21 cellular contexts compared by ENCODE assay signal in the genomic region with DNA sequence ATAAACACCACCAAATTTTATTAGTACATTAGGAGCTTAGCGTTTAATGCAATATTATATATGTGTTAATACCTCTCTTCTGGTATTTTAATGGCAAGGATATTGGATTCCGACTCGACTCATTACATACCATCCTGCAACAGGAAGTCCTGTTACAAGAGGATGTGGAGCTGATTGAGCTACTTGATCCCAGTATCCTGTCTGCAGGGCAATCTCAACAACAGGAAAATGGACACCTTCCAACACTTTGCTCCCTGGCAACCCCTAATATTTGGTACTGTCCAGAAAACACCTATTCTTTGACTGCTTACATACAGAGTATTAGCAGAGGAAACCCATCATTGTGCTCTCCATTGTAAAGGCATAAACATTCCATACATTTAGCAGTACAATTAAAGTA. TPM values are rescaled to one million over a fixed set of nuclear protein-coding genes. Genes with fewer than 3 reads are reported as not detected.
DNase-seq lines count a peak whose midpoint lies in the region; ATAC-seq, FAIRE-seq and TF ChIP-seq lines count a peak whose summit lies in the region.
"Had no signal": no experiment of that assay in that cellular context is flagged by ENCODE, and none has a peak within 500 bp of the region (broad histone marks: within the 10 kb centered on the region; RNA-seq: fewer than 3 reads in every experiment).

No MANE protein-coding gene starts in this region.

- TF ChIP-seq POLR2A in HepG2 (IDR thresholded peaks at IDR 0.05; ENCODE audit: insufficient read depth in 1 of 2, low read depth in 2 of 2, low read length in 2 of 2): no peak

- H4K20me1 ChIP-seq in HepG2 (ENCODE audit: insufficient read depth, low read length) (no peaks in the 10 kb centered on the region), astrocyte (ENCODE audit: insufficient read depth, low read length) (peaks cover 11% of the 10 kb centered on the region)

- H3K27me3 ChIP-seq in liver (ENCODE audit: control insufficient read depth in 4 of 4, insufficient read depth in 4 of 4, low read length in 3 of 4) (no peaks in the 10 kb centered on the region), HepG2 (ENCODE audit: control insufficient read depth in 1 of 2, insufficient read depth in 2 of 2, low read length in 2 of 2) (no peaks in the 10 kb centered on the region), astrocyte (ENCODE audit: insufficient read depth, low read length) (no peaks in the 10 kb centered on the region), right cardiac atrium (ENCODE audit: control insufficient read depth, insufficient read depth) (no peaks in the 10 kb centered on the region)

- H3K9me3 Mint-ChIP-seq in astrocyte (ENCODE audit: unreplicated experiment): peaks cover 1% of the 10 kb centered on the region
- no peaks in the 10 kb centered on the region for H3K9me3 Mint-ChIP-seq in T-cell
- H3K9me3 Mint-ChIP-seq: activated B cell treated with CpG ODN at 0.5 μM for 24 hours; activated T-helper 17 cell treated with anti-CD3 and anti-CD28 coated beads, Interleukin-2, amount 50 U/mL, for 72 hours; CD4-positive, alpha-beta memory T cell; naive B cell had no signal

- ATAC-seq in HepG2 (no peak), right cardiac atrium (peak; percentile 84 to 85), GM19463 (IDR thresholded peaks at IDR 0.05; ENCODE audit: unreplicated experiment) (no peak), T-cell (replicated peaks in 1 of 4) (no peak), GM18511 (IDR thresholded peaks at IDR 0.05; ENCODE audit: unreplicated experiment) (no peak)
- ATAC-seq: activated T-helper 17 cell treated with anti-CD3 and anti-CD28 coated beads, Interleukin-2, amount 50 U/mL, for 72 hours; stimulated activated naive CD8-positive, alpha-beta T cell treated with anti-CD3 and anti-CD28 coated beads, Interleukin-15, Interleukin-2, amounts not matched to agents 100 U/mL and 50 U/mL, for 24 hours had no signal

- TF ChIP-seq RAD21 in liver (IDR thresholded peaks at IDR 0.05) (no peak), HepG2 (CRISPR knock-in tag; IDR thresholded peaks at IDR 0.05) (no peak)

- BruUV-seq in HepG2 (replicated peaks; lab: Mats Ljungman, UMichigan): no TSS peak

- peaks cover 11% of the 10 kb centered on the region for H3K36me3 Mint-ChIP-seq in astrocyte (ENCODE audit: low read depth, unreplicated experiment)
- peaks cover 43% of the 10 kb centered on the region for H3K36me3 Mint-ChIP-seq in T-cell

- H3K27ac ChIP-seq in liver (ENCODE audit: low read depth in 1 of 2, low read length in 2 of 2) (no peak overlapping the region), HepG2 (ENCODE audit: extremely low read length, insufficient read depth, low read length) (no peak overlapping the region), astrocyte (ENCODE audit: low read depth, low read length) (no peak overlapping the region), right cardiac atrium (ENCODE audit: low read length) (no peak overlapping the region)
- H3K27ac ChIP-seq: KMS-11 had no signal

- H3K27me3 Mint-ChIP-seq in astrocyte (ENCODE audit: low read depth, unreplicated experiment): no peaks in the 10 kb centered on the region
- H3K27me3 Mint-ChIP-seq in T-cell: no peaks in the 10 kb centered on the region
- H3K27me3 Mint-ChIP-seq: activated B cell treated with CpG ODN at 0.5 μM for 24 hours; activated T-helper 17 cell treated with anti-CD3 and anti-CD28 coated beads, Interleukin-2, amount 50 U/mL, for 72 hours; CD4-positive, alpha-beta memory T cell; naive B cell had no signal

- POLR2A ChIA-PET in HepG2 (lab: Yijun Ruan, JAX) (no interaction called here), T-cell (lab: Charles Lee) (interaction anchor here in 1 of 2 donors (0.6 kb wide), 1 partner anchor 259 kb away, joined by 4 read pairs; no protein-coding TSS in a partner anchor)

- no peak overlapping the region for H3K27ac Mint-ChIP-seq in astrocyte (ENCODE audit: unreplicated experiment)
- H3K27ac Mint-ChIP-seq in T-cell: no peak overlapping the region
- H3K27ac Mint-ChIP-seq: activated B cell treated with CpG ODN at 0.5 μM for 24 hours; activated T-helper 17 cell treated with anti-CD3 and anti-CD28 coated beads, Interleukin-2, amount 50 U/mL, for 72 hours; CD4-positive, alpha-beta memory T cell; naive B cell had no signal

- H3K4me1 Mint-ChIP-seq in astrocyte (ENCODE audit: low read depth, unreplicated experiment) (peaks cover 12% of the 10 kb centered on the region), T-cell (no peaks in the 10 kb centered on the region)
- H3K4me1 Mint-ChIP-seq: activated B cell treated with CpG ODN at 0.5 μM for 24 hours; activated T-helper 17 cell treated with anti-CD3 and anti-CD28 coated beads, Interleukin-2, amount 50 U/mL, for 72 hours; naive B cell had no signal

- peaks cover 6 to 34% (median 18%) of the 10 kb centered on the region in 4 donors for H3K36me3 ChIP-seq in liver (ENCODE audit: control insufficient read depth in 4 of 4, insufficient read depth in 3 of 4, low read depth in 1 of 4, low read length in 3 of 4)
- peaks cover 13 to 23% of the 10 kb centered on the region in 2 experiments; a peak in 4 of 5 replicates for H3K36me3 ChIP-seq in HepG2 (replicated peaks in 1 of 2; ENCODE audit: control insufficient read depth in 1 of 2, insufficient read depth in 2 of 2, low read length in 2 of 2)
- peaks cover 6% of the 10 kb centered on the region for H3K36me3 ChIP-seq in astrocyte (ENCODE audit: insufficient read depth, low read length)

- H3K9ac ChIP-seq in liver (ENCODE audit: low read depth in 1 of 2, low read length in 2 of 2) (no peak overlapping the region), HepG2 (ENCODE audit: insufficient read depth, low read depth, low read length) (no peak overlapping the region), astrocyte (ENCODE audit: low read length) (no peak overlapping the region)
- H3K9ac ChIP-seq: KMS-11 had no signal

- in situ Hi-C loops in HepG2 (cut with HindIII; ENCODE audit: extremely low pct_ligation_motif_present, low pct_unique_long_range_greater_than_20kb): no loop called here

- H3K9me3 ChIP-seq in liver (ENCODE audit: control insufficient read depth in 4 of 4, low read length in 3 of 4) (no peaks in the 10 kb centered on the region), HepG2 (ENCODE audit: low read length) (no peaks in the 10 kb centered on the region), astrocyte (ENCODE audit: insufficient read depth, low read depth, low read length) (no peaks in the 10 kb centered on the region), right cardiac atrium (ENCODE audit: control insufficient read depth, low read length) (no peaks in the 10 kb centered on the region)
- H3K9me3 ChIP-seq: HAP-1 had no signal

- no peak overlapping the region for H3K4me3 Mint-ChIP-seq in astrocyte (ENCODE audit: unreplicated experiment)
- no peak overlapping the region for H3K4me3 Mint-ChIP-seq in T-cell
- H3K4me3 Mint-ChIP-seq: activated B cell treated with CpG ODN at 0.5 μM for 24 hours; activated T-helper 17 cell treated with anti-CD3 and anti-CD28 coated beads, Interleukin-2, amount 50 U/mL, for 72 hours; CD4-positive, alpha-beta memory T cell; naive B cell had no signal

- intact Hi-C loops in HepG2 (cut with micrococcal nuclease; ENCODE audit: unreplicated experiment) (no loop called here), right cardiac atrium (cut with DNase I) (no loop called here)

- CTCF ChIA-PET in HepG2 (lab: Yijun Ruan, JAX; ENCODE audit: low intra/inter-chr PET ratio, low total read pairs) (no interaction called here), T-cell (lab: Charles Lee) (no interaction called here)

- FAIRE-seq in HepG2 (lab: Jason Lieb, UNC) (no peak), astrocyte (lab: Jason Lieb, UNC) (peak; percentile 39), D721Med (lab: Jason Lieb, UNC) (no peak)
- FAIRE-seq: G401.6 had no signal

- no peaks in the 10 kb centered on the region for H3K79me2 ChIP-seq in HepG2 (ENCODE audit: insufficient read depth, low read length)
- no peaks in the 10 kb centered on the region for H3K79me2 ChIP-seq in astrocyte (ENCODE audit: insufficient read depth, low read length)

- H2AFZ ChIP-seq in HepG2 (ENCODE audit: low read length) (no peak overlapping the region), astrocyte (ENCODE audit: low read depth, low read length) (no peak overlapping the region)

- H3K4me3 ChIP-seq in liver (ENCODE audit: low read depth in 1 of 3, low read length in 3 of 3): no peak overlapping the region
- no peak overlapping the region for H3K4me3 ChIP-seq in HepG2 (replicated peaks in 1 of 3; ENCODE audit: insufficient read depth in 1 of 3, low read depth in 2 of 3, low read length in 3 of 3)
- H3K4me3 ChIP-seq in astrocyte (ENCODE audit: insufficient read depth, low read depth, low read length): no peak overlapping the region
- H3K4me3 ChIP-seq in right cardiac atrium (ENCODE audit: low read length): no peak overlapping the region
- H3K4me3 ChIP-seq: HAP-1 had no signal

- TF ChIP-seq EP300 in HepG2 (IDR thresholded peaks at IDR 0.05; ENCODE audit: low read depth in 2 of 2, low read length in 2 of 2) (no peak), HepG2 (CRISPR knock-in tag; IDR thresholded peaks at IDR 0.05; ENCODE audit: borderline replicate concordance) (no peak)

- H3K4me2 ChIP-seq in HepG2 (ENCODE audit: low read depth, low read length) (no peak overlapping the region), astrocyte (ENCODE audit: low read length) (no peak overlapping the region)
- H3K4me2 ChIP-seq: KMS-11 had no signal

- DNase-seq in HepG2 (ENCODE audit: low spot score) (no peak), astrocyte (ENCODE audit: low read depth) (no peak), right cardiac atrium (no peak), T-cell (no peak), D721Med (ENCODE audit: insufficient read length, low spot score) (no peak)
- DNase-seq: activated B cell treated with CpG ODN at 0.5 μM for 24 hours; CD4-positive, alpha-beta memory T cell; head of caudate nucleus; naive B cell; NCI-H1417 treated with DMSO at 0.1 percent for 48 hours; NCI-H510A; OCI-M1; posterior cingulate gyrus; stimulated activated naive CD8-positive, alpha-beta T cell treated with anti-CD3 and anti-CD28 coated beads, Interleukin-15, Interleukin-2, amounts not matched to agents 100 U/mL and 50 U/mL, for 24 hours had no signal

- H3K4me1 ChIP-seq in liver (ENCODE audit: control insufficient read depth in 4 of 4, insufficient read depth in 4 of 4, low read length in 3 of 4) (peaks cover 0 to 5% (median 0%) of the 10 kb centered on the region in 4 donors), HepG2 (ENCODE audit: insufficient read depth, low read length) (no peaks in the 10 kb centered on the region), astrocyte (ENCODE audit: insufficient read depth, low read length) (no peaks in the 10 kb centered on the region), right cardiac atrium (ENCODE audit: control insufficient read depth, insufficient read depth, low read length) (peaks cover 2% of the 10 kb centered on the region)

- TF ChIP-seq CTCF in liver (IDR thresholded peaks at IDR 0.05; ENCODE audit: low read depth, low read length, missing input control) (no peak), HepG2 (CRISPR knock-in tag; IDR thresholded peaks at IDR 0.05) (no peak), astrocyte (IDR thresholded peaks at IDR 0.05; ENCODE audit: insufficient read depth, low read depth, low read length) (no peak), D721Med (IDR thresholded peaks at IDR 0.05; ENCODE audit: insufficient read depth, missing control alignments) (no peak)

- WGBS in liver: 81% methylated on average over 3 of the region's 3 CpGs
- 94% methylated on average over 3 of the region's 3 CpGs for WGBS in HepG2 (ENCODE audit: low lambda C conversion rate)
- 44% methylated on average over 3 of the region's 3 CpGs for WGBS in right cardiac atrium

RNA-seq across cellular contexts. Expression of a gene that starts 45.2 kb away (rescaled TPM):
- total RNA-seq in liver (10 to 100 TPM; 25.3 to 47.4 TPM), HepG2 (2016; rRNA removed; fragmentation: Illumina TruSeq; extraction: Trizol) (29.3 and 35.5 TPM in 2 replicates), astrocyte (106 and 107 TPM in 2 replicates), right cardiac atrium (10 to 100 TPM; 58.9 to 78.6 (median 69.9) TPM), T-cell (10 to 100 TPM; 27.0 to 48.9 (median 36.8) TPM)
- polyA plus RNA-seq in liver (10 to 100 TPM; 13.7 to 18.6 TPM), HepG2 (2011; rRNA removed) (37.8 and 51.6 TPM in 2 replicates), right cardiac atrium (20.8 TPM)
- 7.5 and 8.0 TPM in 2 replicates for total RNA-seq in HepG2 (2016; cell fraction: cytosol; rRNA removed; fragmentation: Illumina TruSeq; extraction: Trizol; ENCODE audit: low read depth)
- total RNA-seq in HepG2 (2016; cell fraction: insoluble cytoplasmic fraction; rRNA removed; fragmentation: Illumina TruSeq; extraction: Trizol): 32.6 and 33.9 TPM in 2 replicates
- total RNA-seq in HepG2 (2016; cell fraction: membrane; rRNA removed; fragmentation: Illumina TruSeq; extraction: Trizol): 18.5 and 18.7 TPM in 2 replicates
- 42.1 and 42.8 TPM in 2 replicates for total RNA-seq in HepG2 (2016; cell fraction: nucleus; rRNA removed; fragmentation: Illumina TruSeq; extraction: Trizol)
- 17.3 and 26.2 TPM in 2 replicates for polyA plus RNA-seq in HepG2 (2011; cell fraction: cytosol; rRNA removed)
- 14.3 and 17.8 TPM in 2 replicates for polyA plus RNA-seq in HepG2 (2011; cell fraction: nucleus; rRNA removed)
- polyA plus RNA-seq in HepG2 (2012): 20.0 and 33.9 TPM in 2 replicates
- polyA plus RNA-seq in HepG2 (2016; cell fraction: cytosol; fragmentation: Illumina TruSeq; extraction: Trizol; ENCODE audit: low read depth): 2.8 and 3.1 TPM in 2 replicates
- polyA plus RNA-seq in HepG2 (2016; cell fraction: insoluble cytoplasmic fraction; fragmentation: Illumina TruSeq; extraction: Trizol; ENCODE audit: low read depth): 23.2 and 28.2 TPM in 2 replicates
- polyA plus RNA-seq in HepG2 (2016; cell fraction: membrane; fragmentation: Illumina TruSeq; extraction: Trizol; ENCODE audit: low read depth): 7.9 and 8.0 TPM in 2 replicates
- 32.9 and 35.3 TPM in 2 replicates for polyA plus RNA-seq in HepG2 (2016; cell fraction: nucleus; fragmentation: Illumina TruSeq; extraction: Trizol; ENCODE audit: insufficient read depth, low read depth)
- polyA minus RNA-seq in HepG2 (2011; rRNA and poly(A)+ RNA removed; ENCODE audit: low replicate concordance): 30.9 and 73.5 TPM in 2 replicates
- 18.0 and 25.5 TPM in 2 replicates for polyA minus RNA-seq in HepG2 (2011; cell fraction: cytosol; rRNA and poly(A)+ RNA removed)
- 79.4 and 85.3 TPM in 2 replicates for polyA minus RNA-seq in HepG2 (2011; cell fraction: nucleus; rRNA and poly(A)+ RNA removed)

RNA-seq across cellular contexts. Expression of a gene that starts 45.5 kb away (rescaled TPM):
- total RNA-seq in liver (1 to 10 TPM; 2.9 to 6.9 TPM), HepG2 (2016; rRNA removed; fragmentation: Illumina TruSeq; extraction: Trizol) (4.3 and 5.3 TPM in 2 replicates), astrocyte (25.3 and 26.5 TPM in 2 replicates), right cardiac atrium (10 to 100 TPM; 18.9 to 23.8 (median 20.8) TPM), T-cell (1 to 10 TPM in 2 of 5 donors, under 1 TPM in 3; 0.55 to 1.9 (median 0.70) TPM)
- polyA plus RNA-seq in liver (1 to 10 TPM in 1 of 2 donors, under 1 TPM in 1; 0.54 to 1.8 TPM), HepG2 (2011; rRNA removed) (1.1 and 2.2 TPM in 2 replicates), right cardiac atrium (2.9 TPM)
- 4.7 and 6.1 TPM in 2 replicates for total RNA-seq in HepG2 (2016; cell fraction: cytosol; rRNA removed; fragmentation: Illumina TruSeq; extraction: Trizol; ENCODE audit: low read depth)
- total RNA-seq in HepG2 (2016; cell fraction: insoluble cytoplasmic fraction; rRNA removed; fragmentation: Illumina TruSeq; extraction: Trizol): 4.1 and 4.3 TPM in 2 replicates
- total RNA-seq in HepG2 (2016; cell fraction: membrane; rRNA removed; fragmentation: Illumina TruSeq; extraction: Trizol): 8.4 and 10.4 TPM in 2 replicates
- 5.5 and 6.6 TPM in 2 replicates for total RNA-seq in HepG2 (2016; cell fraction: nucleus; rRNA removed; fragmentation: Illumina TruSeq; extraction: Trizol)
- polyA plus RNA-seq in HepG2 (2011; cell fraction: cytosol; rRNA removed): 0.79 and 0.92 TPM in 2 replicates
- polyA plus RNA-seq in HepG2 (2011; cell fraction: nucleus; rRNA removed): 1.8 and 2.2 TPM in 2 replicates
- polyA plus RNA-seq in HepG2 (2012): 1.1 TPM in 2 replicates
- 0.14 and 0.34 TPM in 2 replicates for polyA plus RNA-seq in HepG2 (2016; cell fraction: cytosol; fragmentation: Illumina TruSeq; extraction: Trizol; ENCODE audit: low read depth)
- 1.7 and 1.9 TPM in 2 replicates for polyA plus RNA-seq in HepG2 (2016; cell fraction: insoluble cytoplasmic fraction; fragmentation: Illumina TruSeq; extraction: Trizol; ENCODE audit: low read depth)
- 0.33 and 0.40 TPM in 2 replicates for polyA plus RNA-seq in HepG2 (2016; cell fraction: membrane; fragmentation: Illumina TruSeq; extraction: Trizol; ENCODE audit: low read depth)
- 2.8 and 3.7 TPM in 2 replicates for polyA plus RNA-seq in HepG2 (2016; cell fraction: nucleus; fragmentation: Illumina TruSeq; extraction: Trizol; ENCODE audit: insufficient read depth, low read depth)
- polyA minus RNA-seq in HepG2 (2011; rRNA and poly(A)+ RNA removed; ENCODE audit: low replicate concordance): 1.9 and 7.0 TPM in 2 replicates
- polyA minus RNA-seq in HepG2 (2011; cell fraction: cytosol; rRNA and poly(A)+ RNA removed): 4.3 and 4.8 TPM in 2 replicates
- polyA minus RNA-seq in HepG2 (2011; cell fraction: nucleus; rRNA and poly(A)+ RNA removed): 11.8 and 12.5 TPM in 2 replicates

Comparison
In these comparisons a context has a peak if more than half of its experiments do, and no peak if none do; other contexts are left out.
1. ATAC-seq: peak in right cardiac atrium (2 of 2); none in HepG2 (single experiment), GM19463 (single experiment), T-cell (0 of 4) and GM18511 (single experiment).